ENCODE assay signal across 1 cellular context in the genomic region with DNA sequence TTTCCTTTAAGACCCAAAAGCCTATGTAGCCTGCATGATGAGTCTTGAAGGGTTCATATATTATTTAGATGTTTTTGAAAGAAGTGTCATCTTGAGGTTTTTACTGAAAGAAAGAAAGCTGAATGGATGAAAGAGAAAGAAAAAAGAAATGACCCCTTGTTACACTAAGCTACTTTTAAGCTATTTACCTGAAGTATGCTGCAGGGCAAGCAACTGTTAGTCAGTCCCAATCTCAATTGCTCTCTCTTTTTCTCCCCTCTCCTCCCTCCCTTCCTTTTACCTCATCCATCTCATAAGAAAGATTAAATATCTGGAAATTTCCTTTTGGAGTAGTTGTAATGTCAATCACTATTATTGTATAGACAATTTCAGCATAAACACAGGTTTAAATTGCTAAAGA.
TF ChIP-seq lines count a peak whose summit lies in the region.

No MANE protein-coding gene starts in this region.

TF ChIP-seq in GM23338, 12 proteins besides CTCF, POLR2A, EP300 and RAD21 (continued from another document):
- TF ChIP-seq ZNF114 (CRISPR knock-in tag; IDR thresholded peaks at IDR 0.05) (no peak), CREB1 (CRISPR knock-in tag; IDR thresholded peaks at IDR 0.05; ENCODE audit: low read depth) (no peak), EZH2phosphoT487 (IDR thresholded peaks at IDR 0.05; ENCODE audit: unreplicated experiment) (no peak), POLR2AphosphoS5 (IDR thresholded peaks at IDR 0.05; ENCODE audit: low read depth) (no peak), ZNF331 (CRISPR knock-in tag; IDR thresholded peaks at IDR 0.05; ENCODE audit: low read depth) (no peak), STAT1 (IDR thresholded peaks at IDR 0.05; ENCODE audit: unreplicated experiment) (no peak)
- TF ChIP-seq, protein P1, sequence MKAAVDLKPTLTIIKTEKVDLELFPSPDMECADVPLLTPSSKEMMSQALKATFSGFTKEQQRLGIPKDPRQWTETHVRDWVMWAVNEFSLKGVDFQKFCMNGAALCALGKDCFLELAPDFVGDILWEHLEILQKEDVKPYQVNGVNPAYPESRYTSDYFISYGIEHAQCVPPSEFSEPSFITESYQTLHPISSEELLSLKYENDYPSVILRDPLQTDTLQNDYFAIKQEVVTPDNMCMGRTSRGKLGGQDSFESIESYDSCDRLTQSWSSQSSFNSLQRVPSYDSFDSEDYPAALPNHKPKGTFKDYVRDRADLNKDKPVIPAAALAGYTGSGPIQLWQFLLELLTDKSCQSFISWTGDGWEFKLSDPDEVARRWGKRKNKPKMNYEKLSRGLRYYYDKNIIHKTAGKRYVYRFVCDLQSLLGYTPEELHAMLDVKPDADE (IDR thresholded peaks at IDR 0.05) = no peak
- TF ChIP-seq, protein P2, sequence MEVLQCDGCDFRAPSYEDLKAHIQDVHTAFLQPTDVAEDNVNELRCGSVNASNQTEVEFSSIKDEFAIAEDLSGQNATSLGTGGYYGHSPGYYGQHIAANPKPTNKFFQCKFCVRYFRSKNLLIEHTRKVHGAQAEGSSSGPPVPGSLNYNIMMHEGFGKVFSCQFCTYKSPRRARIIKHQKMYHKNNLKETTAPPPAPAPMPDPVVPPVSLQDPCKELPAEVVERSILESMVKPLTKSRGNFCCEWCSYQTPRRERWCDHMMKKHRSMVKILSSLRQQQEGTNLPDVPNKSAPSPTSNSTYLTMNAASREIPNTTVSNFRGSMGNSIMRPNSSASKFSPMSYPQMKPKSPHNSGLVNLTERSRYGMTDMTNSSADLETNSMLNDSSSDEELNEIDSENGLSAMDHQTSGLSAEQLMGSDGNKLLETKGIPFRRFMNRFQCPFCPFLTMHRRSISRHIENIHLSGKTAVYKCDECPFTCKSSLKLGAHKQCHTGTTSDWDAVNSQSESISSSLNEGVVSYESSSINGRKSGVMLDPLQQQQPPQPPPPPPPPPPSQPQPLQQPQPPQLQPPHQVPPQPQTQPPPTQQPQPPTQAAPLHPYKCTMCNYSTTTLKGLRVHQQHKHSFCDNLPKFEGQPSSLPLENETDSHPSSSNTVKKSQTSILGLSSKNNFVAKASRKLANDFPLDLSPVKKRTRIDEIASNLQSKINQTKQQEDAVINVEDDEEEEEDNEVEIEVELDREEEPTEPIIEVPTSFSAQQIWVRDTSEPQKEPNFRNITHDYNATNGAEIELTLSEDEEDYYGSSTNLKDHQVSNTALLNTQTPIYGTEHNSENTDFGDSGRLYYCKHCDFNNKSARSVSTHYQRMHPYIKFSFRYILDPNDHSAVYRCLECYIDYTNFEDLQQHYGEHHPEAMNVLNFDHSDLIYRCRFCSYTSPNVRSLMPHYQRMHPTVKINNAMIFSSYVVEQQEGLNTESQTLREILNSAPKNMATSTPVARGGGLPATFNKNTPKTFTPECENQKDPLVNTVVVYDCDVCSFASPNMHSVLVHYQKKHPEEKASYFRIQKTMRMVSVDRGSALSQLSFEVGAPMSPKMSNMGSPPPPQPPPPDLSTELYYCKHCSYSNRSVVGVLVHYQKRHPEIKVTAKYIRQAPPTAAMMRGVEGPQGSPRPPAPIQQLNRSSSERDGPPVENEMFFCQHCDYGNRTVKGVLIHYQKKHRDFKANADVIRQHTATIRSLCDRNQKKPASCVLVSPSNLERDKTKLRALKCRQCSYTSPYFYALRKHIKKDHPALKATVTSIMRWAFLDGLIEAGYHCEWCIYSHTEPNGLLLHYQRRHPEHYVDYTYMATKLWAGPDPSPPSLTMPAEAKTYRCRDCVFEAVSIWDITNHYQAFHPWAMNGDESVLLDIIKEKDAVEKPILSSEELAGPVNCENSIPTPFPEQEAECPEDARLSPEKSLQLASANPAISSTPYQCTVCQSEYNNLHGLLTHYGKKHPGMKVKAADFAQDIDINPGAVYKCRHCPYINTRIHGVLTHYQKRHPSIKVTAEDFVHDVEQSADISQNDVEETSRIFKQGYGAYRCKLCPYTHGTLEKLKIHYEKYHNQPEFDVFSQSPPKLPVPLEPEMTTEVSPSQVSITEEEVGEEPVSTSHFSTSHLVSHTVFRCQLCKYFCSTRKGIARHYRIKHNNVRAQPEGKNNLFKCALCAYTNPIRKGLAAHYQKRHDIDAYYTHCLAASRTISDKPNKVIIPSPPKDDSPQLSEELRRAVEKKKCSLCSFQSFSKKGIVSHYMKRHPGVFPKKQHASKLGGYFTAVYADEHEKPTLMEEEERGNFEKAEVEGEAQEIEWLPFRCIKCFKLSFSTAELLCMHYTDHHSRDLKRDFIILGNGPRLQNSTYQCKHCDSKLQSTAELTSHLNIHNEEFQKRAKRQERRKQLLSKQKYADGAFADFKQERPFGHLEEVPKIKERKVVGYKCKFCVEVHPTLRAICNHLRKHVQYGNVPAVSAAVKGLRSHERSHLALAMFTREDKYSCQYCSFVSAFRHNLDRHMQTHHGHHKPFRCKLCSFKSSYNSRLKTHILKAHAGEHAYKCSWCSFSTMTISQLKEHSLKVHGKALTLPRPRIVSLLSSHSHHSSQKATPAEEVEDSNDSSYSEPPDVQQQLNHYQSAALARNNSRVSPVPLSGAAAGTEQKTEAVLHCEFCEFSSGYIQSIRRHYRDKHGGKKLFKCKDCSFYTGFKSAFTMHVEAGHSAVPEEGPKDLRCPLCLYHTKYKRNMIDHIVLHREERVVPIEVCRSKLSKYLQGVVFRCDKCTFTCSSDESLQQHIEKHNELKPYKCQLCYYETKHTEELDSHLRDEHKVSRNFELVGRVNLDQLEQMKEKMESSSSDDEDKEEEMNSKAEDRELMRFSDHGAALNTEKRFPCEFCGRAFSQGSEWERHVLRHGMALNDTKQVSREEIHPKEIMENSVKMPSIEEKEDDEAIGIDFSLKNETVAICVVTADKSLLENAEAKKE (CRISPR knock-in tag; IDR thresholded peaks at IDR 0.05) = no peak
